30 cellular contexts compared by ENCODE assay signal in genomic region chr17:45971698-45972141, GRCh38. TPM values are rescaled to one million over a fixed set of nuclear protein-coding genes. Genes with fewer than 3 reads are reported as not detected.
DNase-seq lines count a peak whose midpoint lies in the region; ATAC-seq, FAIRE-seq and TF ChIP-seq lines count a peak whose summit lies in the region.
"Had no signal": no experiment of that assay in that cellular context is flagged by ENCODE, and none has a peak within 500 bp of the region (broad histone marks: within the 10 kb centered on the region; RNA-seq: fewer than 3 reads in every experiment).

No MANE protein-coding gene starts in this region.

- FAIRE-seq in H54 (lab: Jason Lieb, UNC), result no peak
- FAIRE-seq: A549, bronchial epithelial cell, endometrium had no signal

- H3K18ac ChIP-seq in mesenchymal stem cell (ENCODE audit: low read depth in 1 of 2, low read length in 2 of 2), result no peak overlapping the region

- peak overlapping the region in 1 of 2 experiments; percentile 35 for H3K14ac ChIP-seq in mesenchymal stem cell (ENCODE audit: low read length in 2 of 2)

- POLR2A ChIA-PET in WTC11 (lab: Charles Lee), result no interaction called here

- DNase-seq in H7 (peak; percentile 85), WTC11 (ENCODE audit: low spot score) (peak; percentile 54), mesenchymal stem cell (no peak), H54 (ENCODE audit: insufficient read length, low spot score) (no peak), NCI-H187 (lab: John Stamatoyannopoulos, UW) (no peak), GDM1 (lab: John Stamatoyannopoulos, UW) (no peak)
- DNase-seq: activated CD4-positive, alpha-beta T cell treated with anti-CD3 and anti-CD28 coated beads, Interleukin-2, amount 10 ng/mL, durations not matched to agents 7 days and 5 days; activated naive CD4-positive, alpha-beta T cell treated with anti-CD3 and anti-CD28 coated beads for 36 hours; activated T-cell treated with anti-CD3 and anti-CD28 coated beads, Interleukin-2, amount 50 U/mL, for 48 hours; amygdala; BE2C; Caco-2; cortex of kidney; Kasumi-1; NCI-H1694 treated with DMSO at 0.1 percent for 48 hours; NCI-H526 treated with DMSO at 0.1 percent for 48 hours; RPMI8226; stimulated activated CD4-positive, alpha-beta T cell treated with anti-CD3 and anti-CD28 coated beads, Interleukin-1b, Interleukin-23, amount 100 ng/mL, for 48 hours; T-helper 2 cell had no signal

- no peaks in the 10 kb centered on the region for H3K4me1 ChIP-seq in mesenchymal stem cell (ENCODE audit: control insufficient read depth, insufficient read depth, low read depth, low read length)
- H3K4me1 ChIP-seq: A549, Caco-2 had no signal

- H3K4ac ChIP-seq in mesenchymal stem cell (ENCODE audit: low read depth in 1 of 2, low read length in 2 of 2), result no peak overlapping the region

- no peak overlapping the region for H2BK5ac ChIP-seq in mesenchymal stem cell (ENCODE audit: low read depth, low read length, poor library complexity, severe bottlenecking)

- no peak overlapping the region for H2BK120ac ChIP-seq in mesenchymal stem cell (ENCODE audit: low read depth, low read length)

- H3K27me3 Mint-ChIP-seq in WTC11 (ENCODE audit: low read depth), result 0 out of 2 replicates have a peak, but pooled peaks cover 5% of the 10 kb centered on the region

- H3K4me2 ChIP-seq in mesenchymal stem cell (ENCODE audit: low read length, poor library complexity, severe bottlenecking), result no peak overlapping the region
- H3K4me2 ChIP-seq: A549 had no signal

- CTCF ChIA-PET in WTC11 (lab: Charles Lee), result interaction anchor here (0.5 to 2.5 kb wide), 63 partner anchors 8 to 774 kb away, joined by 3 to 36 read pairs (median 5); partner anchors contain the start of genes KANSL1, MAPT and STH

- no peaks in the 10 kb centered on the region for H3K36me3 Mint-ChIP-seq in WTC11
- H3K36me3 Mint-ChIP-seq: type B pancreatic cell had no signal

- no peak for TF ChIP-seq POLR2A in H54 (IDR thresholded peaks at IDR 0.05; ENCODE audit: low read depth, low read length)

- H3K36me3 ChIP-seq in H7 (replicated peaks; ENCODE audit: control insufficient read depth, insufficient read depth, low read length), result no peaks in the 10 kb centered on the region
- no peaks in the 10 kb centered on the region for H3K36me3 ChIP-seq in mesenchymal stem cell (ENCODE audit: control insufficient read depth in 1 of 2, insufficient read depth in 2 of 2, low read depth in 1 of 2, low read length in 2 of 2)
- H3K36me3 ChIP-seq: BE2C, neutrophil had no signal

- H2AK5ac ChIP-seq in mesenchymal stem cell (ENCODE audit: low read length, severe bottlenecking), result no peak overlapping the region

- peak; percentile 82 for ATAC-seq in WTC11
- no peak for ATAC-seq in GM19035 (IDR thresholded peaks at IDR 0.05; ENCODE audit: unreplicated experiment)

- no peak overlapping the region for H2BK12ac ChIP-seq in mesenchymal stem cell (ENCODE audit: low read length in 2 of 2)

- no peak overlapping the region for H4K8ac ChIP-seq in mesenchymal stem cell (ENCODE audit: low read length)

- WGBS in mesenchymal stem cell, result 54% methylated on average over 14 of the region's 14 CpGs

- peak overlapping the region; percentile 88 for H3K27ac ChIP-seq in C4-2B
- no peak overlapping the region for H3K27ac ChIP-seq in mesenchymal stem cell (ENCODE audit: low read length, poor library complexity, severe bottlenecking)
- H3K27ac ChIP-seq: A549, neutrophil, SK-N-MC had no signal

- H3K27me3 ChIP-seq in H7 (ENCODE audit: control insufficient read depth, insufficient read depth, low read length), result no peaks in the 10 kb centered on the region
- peaks cover 77 to 84% of the 10 kb centered on the region in 2 experiments for H3K27me3 ChIP-seq in mesenchymal stem cell (ENCODE audit: control insufficient read depth in 1 of 2, insufficient read depth in 1 of 2, low read length in 2 of 2)
- H3K27me3 ChIP-seq: BE2C had no signal

- H3K79me1 ChIP-seq in mesenchymal stem cell (replicated peaks; ENCODE audit: low read length, poor library complexity, severe bottlenecking), result no peaks in the 10 kb centered on the region

- no peak overlapping the region for H2BK15ac ChIP-seq in mesenchymal stem cell (ENCODE audit: low read depth, poor library complexity, severe bottlenecking)

- H3K4me3 Mint-ChIP-seq in WTC11, result no peak overlapping the region
- H3K4me3 Mint-ChIP-seq: activated CD4-positive, alpha-beta T cell treated with anti-CD3 and anti-CD28 coated beads, Interleukin-2, amount 10 ng/mL, durations not matched to agents 7 days and 5 days; activated naive CD4-positive, alpha-beta T cell treated with anti-CD3 and anti-CD28 coated beads for 36 hours; type B pancreatic cell had no signal

- no peaks in the 10 kb centered on the region for H3K4me1 Mint-ChIP-seq in WTC11
- H3K4me1 Mint-ChIP-seq: activated CD4-positive, alpha-beta T cell treated with anti-CD3 and anti-CD28 coated beads, Interleukin-2, amount 10 ng/mL, durations not matched to agents 7 days and 5 days had no signal

- peaks cover 14% of the 10 kb centered on the region for H3K9me3 ChIP-seq in mesenchymal stem cell (ENCODE audit: control insufficient read depth, low read length)
- H3K9me3 ChIP-seq: BE2C, neutrophil had no signal

- no peak overlapping the region for H2AFZ ChIP-seq in mesenchymal stem cell (ENCODE audit: low read depth, low read length)

- H4K91ac ChIP-seq in mesenchymal stem cell (ENCODE audit: low read length), result peak overlapping the region; percentile 58

- H3K9me3 Mint-ChIP-seq in WTC11, result peaks cover 13% of the 10 kb centered on the region
- H3K9me3 Mint-ChIP-seq: type B pancreatic cell had no signal

- TF ChIP-seq CTCF in C4-2B (conservative IDR thresholded peaks at IDR 0.05), result no peak
- peak; percentile 49; the same call in 1 of the 2 replicates for TF ChIP-seq CTCF in WTC11 (IDR thresholded peaks at IDR 0.05)

- H3K4me3 ChIP-seq in H7 (ENCODE audit: insufficient read depth, low read depth, low read length), result no peak overlapping the region
- H3K4me3 ChIP-seq in mesenchymal stem cell (ENCODE audit: insufficient read depth in 1 of 2, low read depth in 1 of 2, low read length in 2 of 2), result no peak overlapping the region
- H3K4me3 ChIP-seq: A549, lung, SK-N-MC, skin epidermis had no signal

- H3K27ac Mint-ChIP-seq in WTC11, result no peak overlapping the region
- H3K27ac Mint-ChIP-seq: activated CD4-positive, alpha-beta T cell treated with anti-CD3 and anti-CD28 coated beads, Interleukin-2, amount 10 ng/mL, durations not matched to agents 7 days and 5 days; activated naive CD4-positive, alpha-beta T cell treated with anti-CD3 and anti-CD28 coated beads for 36 hours; type B pancreatic cell had no signal

- no peak overlapping the region for H3K9ac ChIP-seq in mesenchymal stem cell (ENCODE audit: low read length)

- H3K23ac ChIP-seq in mesenchymal stem cell (ENCODE audit: low read length in 2 of 2), result no peak overlapping the region

TF ChIP-seq in WTC11, 78 proteins besides CTCF, POLR2A, EP300 and RAD21 (continues in another document):
- no peak for TF ChIP-seq ZBTB43 (CRISPR knock-in tag; IDR thresholded peaks at IDR 0.05)
- TF ChIP-seq STAT6 (CRISPR knock-in tag; conservative IDR thresholded peaks at IDR 0.05; ENCODE audit: low read depth), result no peak
- TF ChIP-seq ETV6 (CRISPR knock-in tag; IDR thresholded peaks at IDR 0.05), result no peak
- no peak for TF ChIP-seq JUN (CRISPR knock-in tag; IDR thresholded peaks at IDR 0.05)
- no peak for TF ChIP-seq OVOL2 (CRISPR knock-in tag; IDR thresholded peaks at IDR 0.05; ENCODE audit: borderline replicate concordance)
- TF ChIP-seq TEAD1 (CRISPR knock-in tag; IDR thresholded peaks at IDR 0.05), result no peak
- TF ChIP-seq ATF6 (CRISPR knock-in tag; IDR thresholded peaks at IDR 0.05), result no peak

RNA-seq across cellular contexts. Expression of gene STH, which starts 27.3 kb away (rescaled TPM):
- total RNA-seq in H7 (2014; rRNA removed; shearing (Covaris generic)), result not detected in 2 replicates
- total RNA-seq in WTC11 (2021), result not detected in 3 replicates
- not detected for polyA plus RNA-seq in mesenchymal stem cell (2013, experiment 1 of 2)
- polyA plus RNA-seq in mesenchymal stem cell (2013, experiment 2 of 2), result not detected
- total RNA-seq: activated CD4-positive, alpha-beta T cell treated with anti-CD3 and anti-CD28 coated beads, Interleukin-2, amount 10 ng/mL, durations not matched to agents 7 days and 5 days; activated naive CD4-positive, alpha-beta T cell treated with anti-CD3 and anti-CD28 coated beads for 36 hours; bronchial epithelial cell; Caco-2; Daoy; lung had no signal
- polyA plus RNA-seq: A549, lung had no signal

Comparison
In these comparisons a context has a peak if more than half of its experiments do, and no peak if none do; other contexts are left out.
1. DNase-seq: peak in H7 (single experiment) and WTC11 (single experiment); none in mesenchymal stem cell (single experiment), H54 (single experiment), NCI-H187 (0 of 2) and GDM1 (single experiment).